In the genomic region with DNA sequence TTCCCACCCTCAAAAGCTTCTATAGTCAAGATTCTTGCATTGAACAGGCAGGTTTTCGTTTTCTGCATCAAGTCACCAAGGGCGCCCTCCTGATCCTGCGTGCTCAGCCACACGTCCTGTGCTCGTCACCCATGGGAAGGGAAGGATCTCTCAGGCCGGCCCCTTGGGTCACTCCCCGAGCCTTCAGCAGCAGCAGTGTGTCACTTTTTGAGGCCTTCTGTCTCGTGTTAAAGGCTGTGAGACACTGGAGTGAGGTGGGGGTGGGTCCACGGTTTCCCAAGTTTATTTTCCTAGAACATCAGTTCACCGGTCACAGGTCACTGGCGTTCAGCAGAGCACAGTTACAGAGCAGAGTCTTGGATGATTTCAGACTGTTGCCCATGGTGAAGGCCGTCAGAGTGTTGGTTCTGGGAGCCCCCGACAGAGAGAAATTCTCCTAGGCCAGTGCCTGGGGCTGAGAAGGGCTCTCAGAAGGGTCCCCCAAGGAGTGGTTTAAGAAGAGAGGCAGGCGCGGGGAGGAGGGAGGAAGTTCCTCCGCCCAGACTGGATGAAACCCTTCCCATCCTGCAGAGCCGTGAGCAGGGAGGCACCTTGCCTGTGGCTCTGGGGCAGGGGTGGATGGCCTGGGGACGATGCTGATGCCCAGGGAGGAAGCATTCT, we compare ENCODE assay signal across 15 cellular contexts.
"Had no signal": no experiment of that assay in that cellular context is flagged by ENCODE, and none has a peak within 500 bp of the region (broad histone marks: within the 10 kb centered on the region; RNA-seq: fewer than 3 reads in every experiment).

No MANE protein-coding gene starts in this region.

- H3K27me3 Mint-ChIP-seq: activated CD4-positive, alpha-beta T cell treated with anti-CD3 and anti-CD28 coated beads, Interleukin-2, amount 10 ng/mL, durations not matched to agents 7 days and 5 days; stimulated activated naive B cell treated with anti-CD40 and anti-IgM and Interleukin-4, amounts not matched to agents 10 μg/mL and 1 μg/mL and 100 μg/mL, for 72 hours had no signal

- ATAC-seq: stimulated activated naive B cell treated with anti-CD40 and anti-IgM and Interleukin-4, amounts not matched to agents 10 μg/mL and 1 μg/mL and 100 μg/mL, for 72 hours had no signal

- H3K36me3 ChIP-seq: neural progenitor cell had no signal

- H3K4me3 ChIP-seq: esophagus muscularis mucosa, lung, neural progenitor cell, ovary, tibial nerve, vagina had no signal

- H3K4me1 ChIP-seq: tibial nerve, vagina had no signal

- H3K4me1 Mint-ChIP-seq: neural progenitor cell had no signal

- H2AFZ ChIP-seq: neural progenitor cell had no signal

- H3K27ac ChIP-seq: esophagus muscularis mucosa, neural progenitor cell, ovary, vagina had no signal

- H3K4me3 Mint-ChIP-seq: activated CD4-positive, alpha-beta T cell treated with anti-CD3 and anti-CD28 coated beads, Interleukin-2, amount 10 ng/mL, durations not matched to agents 7 days and 5 days; activated naive CD4-positive, alpha-beta T cell treated with anti-CD3 and anti-CD28 coated beads for 36 hours; neural progenitor cell; stimulated activated naive B cell treated with anti-CD40 and anti-IgM and Interleukin-4, amounts not matched to agents 10 μg/mL and 1 μg/mL and 100 μg/mL, for 72 hours had no signal

- H3K27me3 ChIP-seq: esophagus muscularis mucosa, neural progenitor cell, ovary, tibial nerve, vagina had no signal

- H3K27ac Mint-ChIP-seq: activated CD4-positive, alpha-beta T cell treated with anti-CD3 and anti-CD28 coated beads, Interleukin-2, amount 10 ng/mL, durations not matched to agents 7 days and 5 days; activated naive CD4-positive, alpha-beta T cell treated with anti-CD3 and anti-CD28 coated beads for 36 hours; activated T-helper 2 cell treated with anti-CD3 and anti-CD28 coated beads, Interferon-gamma antibody, Interleukin-2, Interleukin-4, amounts not matched to agents 10 μg/mL and 5 μg/mL and 100 μg/mL, durations not matched to agents 14 hours and 24 hours and 36 hours; neural progenitor cell; stimulated activated naive B cell treated with anti-CD40 and anti-IgM and Interleukin-4, amounts not matched to agents 10 μg/mL and 1 μg/mL and 100 μg/mL, for 72 hours had no signal

- H3K9ac ChIP-seq: neural progenitor cell had no signal

- H3K9me3 ChIP-seq: esophagus muscularis mucosa, ovary, tibial nerve, vagina had no signal

- H3K4me2 ChIP-seq: neural progenitor cell had no signal

- DNase-seq: activated CD4-positive, alpha-beta T cell treated with anti-CD3 and anti-CD28 coated beads, Interleukin-2, amount 10 ng/mL, durations not matched to agents 7 days and 5 days; activated CD4-positive, CD25-positive, alpha-beta regulatory T cell; activated CD8-positive, alpha-beta memory T cell treated with anti-CD3 and anti-CD28 coated beads for 24 hours; activated naive CD4-positive, alpha-beta T cell treated with anti-CD3 and anti-CD28 coated beads for 36 hours; hypothalamus; midbrain; stimulated activated CD4-positive, alpha-beta T cell treated with anti-CD3 and anti-CD28 coated beads, Interleukin-2, amount 100 ng/mL, for 48 hours; stimulated activated naive B cell treated with anti-CD40 and anti-IgM and Interleukin-4, amounts not matched to agents 10 μg/mL and 1 μg/mL and 100 μg/mL, for 72 hours had no signal

- H3K9me3 Mint-ChIP-seq: activated CD4-positive, alpha-beta T cell treated with anti-CD3 and anti-CD28 coated beads, Interleukin-2, amount 10 ng/mL, durations not matched to agents 7 days and 5 days; activated naive CD4-positive, alpha-beta T cell treated with anti-CD3 and anti-CD28 coated beads for 36 hours; activated T-helper 2 cell treated with anti-CD3 and anti-CD28 coated beads, Interferon-gamma antibody, Interleukin-2, Interleukin-4, amounts not matched to agents 10 μg/mL and 5 μg/mL and 100 μg/mL, durations not matched to agents 14 hours and 24 hours and 36 hours; neural progenitor cell; stimulated activated naive B cell treated with anti-CD40 and anti-IgM and Interleukin-4, amounts not matched to agents 10 μg/mL and 1 μg/mL and 100 μg/mL, for 72 hours had no signal
